In the genomic region with DNA sequence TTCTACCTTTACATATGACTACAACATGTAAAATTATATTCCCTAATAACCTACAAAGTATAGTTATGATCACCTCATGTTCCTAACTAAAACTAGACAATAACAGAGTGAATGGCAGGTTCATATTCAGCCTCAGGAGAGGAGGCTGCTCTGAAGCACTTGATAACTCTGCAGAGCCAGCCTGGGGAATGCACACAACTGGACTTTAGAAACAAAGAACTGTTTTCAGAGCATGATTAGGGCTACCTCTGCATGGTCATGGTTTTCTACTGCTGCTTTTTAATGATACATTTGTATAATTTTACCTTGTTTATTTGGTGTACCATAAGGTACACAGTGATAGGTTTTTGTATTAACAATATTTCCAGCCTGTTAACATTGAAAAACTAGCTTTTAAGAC, we compare ENCODE assay signal across 24 cellular contexts.
"Had no signal": no experiment of that assay in that cellular context is flagged by ENCODE, and none has a peak within 500 bp of the region (broad histone marks: within the 10 kb centered on the region; RNA-seq: fewer than 3 reads in every experiment).

No MANE protein-coding gene starts in this region.

- H3K27me3 Mint-ChIP-seq: activated B cell treated with CpG ODN at 0.5 μM for 24 hours; activated CD4-positive, alpha-beta T cell treated with anti-CD3 and anti-CD28 coated beads for 36 hours; activated naive CD4-positive, alpha-beta T cell treated with anti-CD3 and anti-CD28 coated beads, Interleukin-2, amount 10 ng/mL, durations not matched to agents 7 days and 5 days; brain; naive thymus-derived CD4-positive, alpha-beta T cell had no signal

- H3K4me3 ChIP-seq: lower lobe of right lung, sigmoid colon, transverse colon, uterus had no signal

- H3K4me3 Mint-ChIP-seq: activated B cell treated with CpG ODN at 0.5 μM for 24 hours; activated CD4-positive, alpha-beta T cell treated with anti-CD3 and anti-CD28 coated beads for 36 hours; activated naive CD4-positive, alpha-beta T cell treated with anti-CD3 and anti-CD28 coated beads, Interleukin-2, amount 10 ng/mL, durations not matched to agents 7 days and 5 days; brain; naive thymus-derived CD4-positive, alpha-beta T cell; neural crest cell had no signal

- H3K9me3 Mint-ChIP-seq: activated B cell treated with CpG ODN at 0.5 μM for 24 hours; activated naive CD4-positive, alpha-beta T cell treated with anti-CD3 and anti-CD28 coated beads, Interleukin-2, amount 10 ng/mL, durations not matched to agents 7 days and 5 days; brain; neural crest cell had no signal

- H3K27ac ChIP-seq: epithelial cell of prostate, lower lobe of right lung, sigmoid colon, uterus had no signal

- H3K27me3 ChIP-seq: sigmoid colon, transverse colon, uterus had no signal

- H3K9me3 ChIP-seq: lower lobe of right lung, sigmoid colon, transverse colon, uterus had no signal

- DNase-seq: activated B cell treated with CpG ODN at 0.5 μM for 24 hours; activated CD4-positive, alpha-beta T cell treated with anti-CD3 and anti-CD28 coated beads for 36 hours; activated CD4-positive, alpha-beta T cell treated with anti-CD3 and anti-CD28 coated beads, Interleukin-2, amount 50 U/mL, for 4 hours; activated CD8-positive, alpha-beta memory T cell treated with anti-CD3 and anti-CD28 coated beads for 24 hours; activated CD8-positive, alpha-beta memory T cell treated with anti-CD3 and anti-CD28 coated beads, Interleukin-2, amount 50 U/mL, for 4 hours; activated effector memory CD4-positive, alpha-beta T cell treated with Interleukin-2 at 50 U/mL for 16 hours; activated naive CD4-positive, alpha-beta T cell treated with anti-CD3 and anti-CD28 coated beads, Interleukin-2, amount 10 ng/mL, durations not matched to agents 7 days and 5 days; activated T-cell treated with anti-CD3 and anti-CD28 coated beads, Interleukin-2, amount 50 U/mL, for 48 hours; anterior cingulate cortex; central memory CD4-positive, alpha-beta T cell; cortex of kidney; lower lobe of right lung; naive thymus-derived CD4-positive, alpha-beta T cell; occipital lobe; posterior cingulate gyrus; sigmoid colon; stimulated activated CD4-positive, alpha-beta T cell treated with anti-CD3 and anti-CD28 coated beads, Interleukin-4, amount 100 ng/mL, for 1 hour; stimulated activated naive CD8-positive, alpha-beta T cell treated with anti-CD3 and anti-CD28 coated beads, Interleukin-15, Interleukin-2, amounts not matched to agents 100 U/mL and 50 U/mL, for 24 hours; T1000; transverse colon; uterus had no signal

- H3K36me3 ChIP-seq: uterus had no signal

- H3K4me1 ChIP-seq: sigmoid colon, uterus had no signal

- H3K4me1 Mint-ChIP-seq: activated B cell treated with CpG ODN at 0.5 μM for 24 hours; activated naive CD4-positive, alpha-beta T cell treated with anti-CD3 and anti-CD28 coated beads, Interleukin-2, amount 10 ng/mL, durations not matched to agents 7 days and 5 days; neural crest cell had no signal

- H3K27ac Mint-ChIP-seq: activated B cell treated with CpG ODN at 0.5 μM for 24 hours; activated CD4-positive, alpha-beta T cell treated with anti-CD3 and anti-CD28 coated beads for 36 hours; activated naive CD4-positive, alpha-beta T cell treated with anti-CD3 and anti-CD28 coated beads, Interleukin-2, amount 10 ng/mL, durations not matched to agents 7 days and 5 days; brain had no signal

- ATAC-seq: activated CD4-positive, alpha-beta T cell treated with anti-CD3 and anti-CD28 coated beads for 36 hours; lower lobe of right lung; naive thymus-derived CD4-positive, alpha-beta T cell; stimulated activated naive CD8-positive, alpha-beta T cell treated with anti-CD3 and anti-CD28 coated beads, Interleukin-15, Interleukin-2, amounts not matched to agents 100 U/mL and 50 U/mL, for 24 hours had no signal
